ENCODE assay signal across 8 cellular contexts in the genomic region with DNA sequence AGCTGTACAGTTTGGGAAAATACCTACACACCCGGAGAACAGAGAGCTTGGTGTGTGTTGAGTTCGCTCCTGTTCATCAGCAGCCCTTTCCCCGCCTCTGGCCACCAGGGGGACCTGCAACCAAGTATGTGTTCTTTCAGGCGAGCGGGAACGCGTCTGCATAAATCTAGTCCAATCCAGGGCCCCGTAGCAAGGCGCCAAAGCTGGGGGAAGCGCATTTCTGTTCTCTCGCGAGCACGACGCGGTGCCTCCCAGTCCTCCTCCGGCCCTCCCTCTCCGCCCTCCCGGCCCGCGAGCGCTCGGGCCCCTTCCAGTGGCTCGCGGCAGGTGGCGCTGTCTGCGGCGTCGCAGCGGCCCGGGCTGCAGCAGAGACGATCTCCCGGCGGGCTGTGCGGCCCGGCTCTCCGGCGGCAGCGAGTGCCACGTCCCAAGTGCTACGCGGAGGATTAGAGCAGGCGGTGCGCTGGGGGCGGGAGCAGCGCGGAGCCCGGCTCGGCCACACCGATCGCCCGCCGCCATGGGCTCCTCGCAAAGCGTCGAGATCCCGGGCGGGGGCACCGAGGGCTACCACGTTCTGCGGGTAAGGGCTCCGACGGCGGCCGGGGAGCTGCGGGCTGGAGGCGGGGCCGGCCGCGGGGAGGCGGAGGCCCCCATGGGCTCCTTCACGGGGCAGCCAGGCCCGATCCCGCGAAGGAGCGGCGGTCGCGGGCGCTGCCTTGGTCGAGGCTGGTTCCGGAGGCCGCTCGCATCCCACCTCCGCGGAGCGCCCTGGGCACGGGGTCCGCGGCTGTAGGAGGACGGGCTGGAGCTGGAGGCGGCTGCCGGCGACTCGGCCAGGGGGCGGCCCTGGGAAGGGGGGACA.
DNase-seq lines count a peak whose midpoint lies in the region; ATAC-seq lines count a peak whose summit lies in the region.

A gene (plus strand): TSS at position 430 of the 862 bp plus-strand sequence. CDS start 88 bp downstream, at position 518.

- peaks cover 44% of the 10 kb centered on the region for H3K4me1 Mint-ChIP-seq in central memory CD8-positive, alpha-beta T cell

- peak within 1 kb of the TSS; percentile 94 for H3K4me3 Mint-ChIP-seq in central memory CD8-positive, alpha-beta T cell

- H3K36me3 Mint-ChIP-seq in central memory CD8-positive, alpha-beta T cell (ENCODE audit: insufficient read depth) = peaks cover 10% of the 10 kb centered on the region

- ATAC-seq in GM19035 (IDR thresholded peaks at IDR 0.05; ENCODE audit: unreplicated experiment) (peak; percentile 87), HG03354 (IDR thresholded peaks at IDR 0.05; ENCODE audit: poor library complexity, severe bottlenecking, unreplicated experiment) (peak; percentile 92)
- ATAC-seq in central memory CD8-positive, alpha-beta T cell (replicated peaks; ENCODE audit: extremely low read depth, poor library complexity, severe bottlenecking) = peak; percentile 94

- no peaks in the 10 kb centered on the region for H3K9me3 Mint-ChIP-seq in central memory CD8-positive, alpha-beta T cell

- H3K27ac Mint-ChIP-seq in central memory CD8-positive, alpha-beta T cell (ENCODE audit: low read depth) = peak within 1 kb of the TSS; percentile 88

- no peaks in the 10 kb centered on the region for H3K27me3 Mint-ChIP-seq in central memory CD8-positive, alpha-beta T cell

- DNase-seq in AML-193 (lab: John Stamatoyannopoulos, UW) (peak; percentile 97 to 98), NCI-H446 (lab: John Stamatoyannopoulos, UW) (peak; percentile 97 to 99), iris pigment epithelial cell (ENCODE audit: low read depth) (peak; percentile 100)
- DNase-seq in activated CD4-positive, CD25-positive, alpha-beta regulatory T cell treated with anti-CD3 and anti-CD28 coated beads, Interleukin-2, amount 50 U/mL, for 16 hours (ENCODE audit: low read depth, low spot score) = peak; percentile 97
- DNase-seq in central memory CD8-positive, alpha-beta T cell (ENCODE audit: low spot score in 2 of 2) = peak; percentile 93 to 97
- DNase-seq in stimulated activated CD4-positive, alpha-beta T cell treated with anti-CD3 and anti-CD28 coated beads, Interleukin-12 subunit alpha, Interleukin-12 subunit beta, amount 100 ng/mL, for 4 hours = peak; percentile 94

Comparison
In these comparisons a context has a peak if more than half of its experiments do, and no peak if none do; other contexts are left out.
1. Peak in every context shown above with its lines: DNase-seq and ATAC-seq.